24 cellular contexts compared by ENCODE assay signal in genomic region chr11:64611176-64611575, GRCh38. TPM values are rescaled to one million over a fixed set of nuclear protein-coding genes. Genes with fewer than 3 reads are reported as not detected.
"Had no signal": no experiment of that assay in that cellular context is flagged by ENCODE, and none has a peak within 500 bp of the region (broad histone marks: within the 10 kb centered on the region; RNA-seq: fewer than 3 reads in every experiment).

No MANE protein-coding gene starts in this region.

- H3K4me2 ChIP-seq: hepatocyte had no signal

- H3K27me3 ChIP-seq: dorsolateral prefrontal cortex, hepatocyte, ovary, right atrium auricular region, thyroid gland, uterus had no signal

- H3K79me2 ChIP-seq: hepatocyte had no signal

- H2AFZ ChIP-seq: hepatocyte had no signal

- H3K27me3 Mint-ChIP-seq: type B pancreatic cell had no signal

- H3K27ac ChIP-seq: hepatocyte, ovary, right atrium auricular region, thyroid gland, uterus had no signal

- H3K9me3 Mint-ChIP-seq: type B pancreatic cell had no signal

- H3K4me3 Mint-ChIP-seq: type B pancreatic cell had no signal

- H3K36me3 ChIP-seq: ovary, right atrium auricular region, thyroid gland, uterus had no signal

- ATAC-seq: left colon; naive thymus-derived CD4-positive, alpha-beta T cell had no signal

- DNase-seq: cortex of kidney; dorsolateral prefrontal cortex; effector CD8-positive, alpha-beta T cell; foreskin melanocyte; head of caudate nucleus; kidney; left colon; naive thymus-derived CD4-positive, alpha-beta T cell; nucleus accumbens; ovary; small intestine; stimulated activated CD4-positive, alpha-beta T cell treated with anti-CD3 and anti-CD28 coated beads, Interleukin-2, amount 100 ng/mL, for 48 hours; stimulated activated naive CD4-positive, alpha-beta T cell treated with Interleukin-2 at 50 U/mL for 16 hours; thyroid gland; uterus had no signal

- H3K36me3 Mint-ChIP-seq: naive thymus-derived CD4-positive, alpha-beta T cell had no signal

- H3K27ac Mint-ChIP-seq: type B pancreatic cell had no signal

- H3K9me3 ChIP-seq: ovary, right atrium auricular region, thyroid gland, uterus had no signal

- H3K4me3 ChIP-seq: dorsolateral prefrontal cortex, hepatocyte, ovary, right atrium auricular region, thyroid gland, uterus had no signal

RNA-seq across cellular contexts. Expression of gene SLC22A12, which starts 20.2 kb away (rescaled TPM):
- total RNA-seq: dorsolateral prefrontal cortex; hepatocyte; left colon; lung microvascular endothelial cell; mononuclear cell; naive thymus-derived CD4-positive, alpha-beta T cell; ovary; posterior vena cava; right atrium auricular region; thyroid gland; uterus had no signal
- polyA plus RNA-seq: esophagus; naive thymus-derived CD4-positive, alpha-beta T cell; neural cell; ovary; small intestine had no signal

RNA-seq across cellular contexts. Expression of gene SLC22A11, which starts 55.4 kb away (rescaled TPM):
- total RNA-seq: lung microvascular endothelial cell; mesenteric fat pad; mononuclear cell; naive thymus-derived CD4-positive, alpha-beta T cell; right atrium auricular region; thyroid gland had no signal
- polyA plus RNA-seq: esophagus; naive thymus-derived CD4-positive, alpha-beta T cell; neural cell had no signal
